1 cellular context compared by ENCODE assay signal in genomic region chr19:2061093-2061935, GRCh38.
TF ChIP-seq lines count a peak whose summit lies in the region.

No MANE protein-coding gene starts in this region.

TF ChIP-seq in HepG2, 621 proteins besides CTCF, POLR2A, EP300 and RAD21 (continued from another document and continues in another):
- TF ChIP-seq ZBTB14 (CRISPR knock-in tag; IDR thresholded peaks at IDR 0.05) (peak; percentile 4; the same call in 1 of the 2 replicates), POGZ (CRISPR knock-in tag; IDR thresholded peaks at IDR 0.05) (no peak), RERE (CRISPR knock-in tag; IDR thresholded peaks at IDR 0.05; ENCODE audit: low read depth) (0 out of 2 replicates have a peak, but pooled peaks have one; percentile 28), ZNF850 (CRISPR knock-in tag; conservative IDR thresholded peaks at IDR 0.05) (no peak), ZNF704 (CRISPR knock-in tag; IDR thresholded peaks at IDR 0.05; ENCODE audit: borderline replicate concordance) (no peak), ZBTB21 (CRISPR knock-in tag; IDR thresholded peaks at IDR 0.05) (no peak), CEBPB (IDR thresholded peaks at IDR 0.05; ENCODE audit: borderline replicate concordance, low read depth, low read length) (peak; percentile 74; the same call in 1 of the 2 replicates), DR1 (CRISPR knock-in tag; IDR thresholded peaks at IDR 0.05) (peak; percentile 82), ZNF800 (CRISPR knock-in tag; IDR thresholded peaks at IDR 0.05) (0 out of 2 replicates have a peak, but pooled peaks have one; percentile 29), ESRRA (CRISPR knock-in tag; IDR thresholded peaks at IDR 0.05; ENCODE audit: low read depth) (peak; percentile 33; the same call in 1 of the 2 replicates), AKAP8 (CRISPR knock-in tag; IDR thresholded peaks at IDR 0.05) (peak; percentile 28), ZNF138 (CRISPR knock-in tag; IDR thresholded peaks at IDR 0.05; ENCODE audit: low read depth) (0 out of 2 replicates have a peak, but pooled peaks have one; percentile 39), ZBTB38 (CRISPR knock-in tag; IDR thresholded peaks at IDR 0.05) (peak; percentile 25; the same call in 1 of the 2 replicates), CREM (IDR thresholded peaks at IDR 0.05) (peak; percentile 55; the same call in 1 of the 2 replicates), CREM (CRISPR knock-in tag; IDR thresholded peaks at IDR 0.05) (no peak), ZSCAN25 (CRISPR knock-in tag; IDR thresholded peaks at IDR 0.05) (peak; percentile 4; the same call in 1 of the 2 replicates), ZNF607 (CRISPR knock-in tag; IDR thresholded peaks at IDR 0.05; ENCODE audit: borderline replicate concordance) (no peak; the same call in 1 of the 2 replicates), ZBTB7A (CRISPR knock-in tag; IDR thresholded peaks at IDR 0.05) (peak; percentile 42; the same call in 1 of the 2 replicates), ZNF18 (CRISPR knock-in tag; IDR thresholded peaks at IDR 0.05; ENCODE audit: insufficient replicate concordance) (no peak), ZNF318 (CRISPR knock-in tag; IDR thresholded peaks at IDR 0.05) (no peak; the same call in 1 of the 2 replicates), ZNF589 (CRISPR knock-in tag; conservative IDR thresholded peaks at IDR 0.05) (no peak), KAT8 (CRISPR knock-in tag; IDR thresholded peaks at IDR 0.05) (peak; percentile 16; the same call in 1 of the 2 replicates), GABPA (IDR thresholded peaks at IDR 0.05; ENCODE audit: low read depth, low read length) (no peak), GABPA (CRISPR knock-in tag; IDR thresholded peaks at IDR 0.05; ENCODE audit: low read depth) (peak; percentile 6; the same call in 1 of the 2 replicates), ZSCAN20 (CRISPR knock-in tag; IDR thresholded peaks at IDR 0.05; ENCODE audit: borderline replicate concordance) (peak; percentile 71; the same call in 1 of the 2 replicates), FLYWCH1 (CRISPR knock-in tag; IDR thresholded peaks at IDR 0.05) (0 out of 2 replicates have a peak, but pooled peaks have one; percentile 64), TCF12 (IDR thresholded peaks at IDR 0.05) (no peak), TCF12 (CRISPR knock-in tag; IDR thresholded peaks at IDR 0.05) (peak; percentile 58), NCOA2 (CRISPR knock-in tag; IDR thresholded peaks at IDR 0.05) (no peak; the same call in 1 of the 2 replicates), MED8 (CRISPR knock-in tag; IDR thresholded peaks at IDR 0.05; ENCODE audit: insufficient replicate concordance) (peak; percentile 66), THRA (CRISPR knock-in tag; IDR thresholded peaks at IDR 0.05; ENCODE audit: borderline replicate concordance) (peak; percentile 38), SMAD9 (CRISPR knock-in tag; IDR thresholded peaks at IDR 0.05) (0 out of 2 replicates have a peak, but pooled peaks have one; percentile 46), ASH2L (IDR thresholded peaks at IDR 0.05; ENCODE audit: insufficient read length, low read depth, low read length) (peak; percentile 51), ZNF274 (CRISPR knock-in tag; IDR thresholded peaks at IDR 0.05) (0 out of 2 replicates have a peak, but pooled peaks have one; percentile 9)
